In genomic region chr3:157129782-157130137, GRCh38 we compare ENCODE assay signal across 8 cellular contexts. TPM values are rescaled to one million over a fixed set of nuclear protein-coding genes. Genes with fewer than 3 reads are reported as not detected.
DNase-seq lines count a peak whose midpoint lies in the region; ATAC-seq, FAIRE-seq and TF ChIP-seq lines count a peak whose summit lies in the region.

No MANE protein-coding gene starts in this region.

- H3K4me3 ChIP-seq in H7 (ENCODE audit: insufficient read depth, low read depth, low read length) (no peak overlapping the region), endothelial cell of umbilical vein (replicated peaks in 1 of 3; ENCODE audit: insufficient read depth in 1 of 3, low read depth in 1 of 3, low read length in 3 of 3) (no peak overlapping the region)

- dilution Hi-C loops in endothelial cell of umbilical vein (cut with MboI; ENCODE audit: extremely low pct_ligation_motif_present, low sequenced_read_pairs), result loop anchor here (25.0 kb wide), 1 partner anchor 442 kb away; no protein-coding TSS in a partner anchor

- no TSS peak for BruUV-seq in endothelial cell of umbilical vein (replicated peaks; lab: Mats Ljungman, UMichigan)

- peak overlapping the region; percentile 94 for H2AFZ ChIP-seq in endothelial cell of umbilical vein (ENCODE audit: low read depth, low read length)

- peaks cover 39% of the 10 kb centered on the region for H3K4me1 ChIP-seq in endothelial cell of umbilical vein (ENCODE audit: control insufficient read depth, extremely low read depth, insufficient read depth, low read length)

- no peak overlapping the region for H3K4me2 ChIP-seq in endothelial cell of umbilical vein (ENCODE audit: insufficient read depth, low read length)

- H3K27me3 Mint-ChIP-seq in CD14-positive monocyte (ENCODE audit: low read depth in 3 of 3), result peaks cover 0 to 4% (median 1%) of the 10 kb centered on the region in 3 donors

- no peaks in the 10 kb centered on the region for H3K9me1 ChIP-seq in endothelial cell of umbilical vein (replicated peaks; ENCODE audit: control insufficient read depth, extremely low read depth, insufficient read depth, low read length)

- H3K4me3 Mint-ChIP-seq in CD14-positive monocyte, result no peak overlapping the region

- H3K27ac ChIP-seq in RWPE1 (peak overlapping the region; percentile 90), endothelial cell of umbilical vein (ENCODE audit: insufficient read depth, low read depth, low read length) (peak overlapping the region; percentile 60)

- ATAC-seq in GM19467 (IDR thresholded peaks at IDR 0.05; ENCODE audit: unreplicated experiment), result no peak
- ATAC-seq in HG02763 (IDR thresholded peaks at IDR 0.05; ENCODE audit: unreplicated experiment), result no peak
- ATAC-seq in GM21390 (IDR thresholded peaks at IDR 0.05; ENCODE audit: unreplicated experiment), result no peak

- no peaks in the 10 kb centered on the region for H3K9me3 Mint-ChIP-seq in CD14-positive monocyte

- TF ChIP-seq CTCF in RWPE1 (conservative IDR thresholded peaks at IDR 0.05; ENCODE audit: low read depth) (no peak), endothelial cell of umbilical vein (IDR thresholded peaks at IDR 0.05; ENCODE audit: extremely low read depth in 1 of 2, insufficient read depth in 1 of 2, low read depth in 1 of 2, low read length in 2 of 2) (no peak), CD14-positive monocyte (IDR thresholded peaks at IDR 0.05) (no peak)

- CTCF ChIA-PET in RWPE1 (lab: Yijun Ruan, JAX), result interaction anchor here (0.5 to 0.7 kb wide), 2 partner anchors 196 to 289 kb away, joined by 3 to 7 read pairs; no protein-coding TSS in a partner anchor
- CTCF ChIA-PET in endothelial cell of umbilical vein (lab: Charles Lee), result interaction anchor here (0.6 to 4.3 kb wide), 9 partner anchors 8 to 594 kb away, joined by 3 to 42 read pairs (median 6); no protein-coding TSS in a partner anchor

- peak overlapping the region in 3 of 7 donors; percentile 25 to 74 (median 53) for H3K27ac Mint-ChIP-seq in CD14-positive monocyte

- H3K9ac ChIP-seq in endothelial cell of umbilical vein (replicated peaks; ENCODE audit: extremely low read depth, insufficient read depth, low read length), result no peak overlapping the region

- H3K4me1 Mint-ChIP-seq in CD14-positive monocyte, result peaks cover 30% of the 10 kb centered on the region

- intact Hi-C loops in endothelial cell of umbilical vein (cut with micrococcal nuclease), result loop anchor here (1.0 to 5.0 kb wide), 9 partner anchors 40 to 979 kb away; partner anchors contain the start of genes LEKR1 and TIPARP
- intact Hi-C loops in CD14-positive monocyte (cut with micrococcal nuclease), result loop anchor here (5.0 to 10.0 kb wide), 4 partner anchors 42 to 977 kb away; partner anchors contain the start of gene TIPARP (in 1 of the 2)

- H3K36me3 ChIP-seq in H7 (replicated peaks; ENCODE audit: control insufficient read depth, insufficient read depth, low read length) (no peaks in the 10 kb centered on the region), endothelial cell of umbilical vein (ENCODE audit: control insufficient read depth in 2 of 2, extremely low read depth in 1 of 2, insufficient read depth in 2 of 2, low read length in 2 of 2) (no peaks in the 10 kb centered on the region)

- H3K27me3 ChIP-seq in H7 (ENCODE audit: control insufficient read depth, insufficient read depth, low read length), result no peaks in the 10 kb centered on the region
- H3K27me3 ChIP-seq in endothelial cell of umbilical vein (ENCODE audit: control insufficient read depth in 2 of 2, insufficient read depth in 2 of 2, low read length in 2 of 2), result no peaks in the 10 kb centered on the region

- H3K79me2 ChIP-seq in endothelial cell of umbilical vein (ENCODE audit: control insufficient read depth, insufficient read depth, low read length), result no peaks in the 10 kb centered on the region

- POLR2A ChIA-PET in RWPE1 (lab: Yijun Ruan, JAX; ENCODE audit: low non-redundant PET) (no interaction called here), endothelial cell of umbilical vein (lab: Charles Lee) (no interaction called here)

- no peak for TF ChIP-seq POLR2A in endothelial cell of umbilical vein (IDR thresholded peaks at IDR 0.05; ENCODE audit: low read depth, low read length)

- DNase-seq in H7, result peak; percentile 58
- DNase-seq in RWPE1 (ENCODE audit: low spot score), result no peak
- peak; percentile 41 for DNase-seq in endothelial cell of umbilical vein (ENCODE audit: low read depth, low spot score)
- DNase-seq in nucleus accumbens (lab: John Stamatoyannopoulos, UW), result peak in 41 of 56 donors; percentile 14 to 79 (median 54)
- DNase-seq in CD14-positive monocyte (ENCODE audit: low spot score), result no peak

- H3K9me3 ChIP-seq in endothelial cell of umbilical vein (replicated peaks; ENCODE audit: control insufficient read depth, insufficient read depth, low read length), result no peaks in the 10 kb centered on the region

- no peak for FAIRE-seq in endothelial cell of umbilical vein (lab: Jason Lieb, UNC)

- peaks cover 0 to 3% of the 10 kb centered on the region in 2 donors for H3K36me3 Mint-ChIP-seq in CD14-positive monocyte

- no peaks in the 10 kb centered on the region for H4K20me1 ChIP-seq in endothelial cell of umbilical vein (replicated peaks; ENCODE audit: control insufficient read depth, extremely low read depth, insufficient read depth, low read length)

TF ChIP-seq in endothelial cell of umbilical vein, 7 proteins besides CTCF, POLR2A, EP300 and RAD21:
- TF ChIP-seq MAX (IDR thresholded peaks at IDR 0.05; ENCODE audit: insufficient read depth, insufficient read length) (no peak), MYC (IDR thresholded peaks at IDR 0.05; ENCODE audit: low read depth, low read length) (no peak), EZH2 (IDR thresholded peaks at IDR 0.05; ENCODE audit: borderline replicate concordance, low read depth, low read length, severe bottlenecking) (no peak), GATA2 (IDR thresholded peaks at IDR 0.05; ENCODE audit: insufficient read depth, insufficient read length, low read depth, low read length) (no peak), POLR2AphosphoS5 (IDR thresholded peaks at IDR 0.05; ENCODE audit: insufficient read depth, low read depth, low read length) (no peak), JUN (IDR thresholded peaks at IDR 0.05; ENCODE audit: borderline replicate concordance, insufficient read depth, insufficient read length, low read depth) (no peak), FOS (IDR thresholded peaks at IDR 0.05; ENCODE audit: borderline replicate concordance, insufficient read depth, low read length) (no peak)

RNA-seq across cellular contexts. Expression of gene CCNL1, which starts 30.2 kb away (rescaled TPM):
- 41.1 and 75.1 TPM in 2 replicates for total RNA-seq in H7 (2014; rRNA removed; shearing (Covaris generic))
- total RNA-seq in endothelial cell of umbilical vein, result 116 and 119 TPM in 2 replicates
- polyA plus RNA-seq in endothelial cell of umbilical vein (133 and 137 TPM in 2 replicates), CD14-positive monocyte (10 to 100 TPM; 32.0 to 42.3 TPM)
- 28.4 and 47.3 TPM in 2 replicates for polyA plus RNA-seq in endothelial cell of umbilical vein (2011; cell fraction: cytosol; rRNA removed)
- 1,015 and 1,126 TPM in 2 replicates for polyA plus RNA-seq in endothelial cell of umbilical vein (2011; cell fraction: nucleus; rRNA removed)
- 57.6 and 65.6 TPM in 2 replicates for polyA plus RNA-seq in endothelial cell of umbilical vein (2012)
- 177 and 210 TPM in 2 replicates for polyA minus RNA-seq in endothelial cell of umbilical vein
- polyA minus RNA-seq in endothelial cell of umbilical vein (2011; cell fraction: cytosol; rRNA and poly(A)+ RNA removed), result 46.1 TPM
- polyA minus RNA-seq in endothelial cell of umbilical vein (2011; cell fraction: nucleus; rRNA and poly(A)+ RNA removed), result 995 and 1,041 TPM in 2 replicates

Comparison
In these comparisons a context has a peak if more than half of its experiments do, and no peak if none do; other contexts are left out.
1. DNase-seq: peak in H7 (single experiment), endothelial cell of umbilical vein (single experiment) and nucleus accumbens (41 of 56); none in RWPE1 (single experiment) and CD14-positive monocyte (single experiment).